ENCODE assay signal across 1 cellular context in genomic region chr10:69752491-69752890, GRCh38.
TF ChIP-seq lines count a peak whose summit lies in the region.

No MANE protein-coding gene starts in this region.

TF ChIP-seq in HepG2, 621 proteins besides CTCF, POLR2A, EP300 and RAD21 (continued from another document):
- TF ChIP-seq, protein P1, sequence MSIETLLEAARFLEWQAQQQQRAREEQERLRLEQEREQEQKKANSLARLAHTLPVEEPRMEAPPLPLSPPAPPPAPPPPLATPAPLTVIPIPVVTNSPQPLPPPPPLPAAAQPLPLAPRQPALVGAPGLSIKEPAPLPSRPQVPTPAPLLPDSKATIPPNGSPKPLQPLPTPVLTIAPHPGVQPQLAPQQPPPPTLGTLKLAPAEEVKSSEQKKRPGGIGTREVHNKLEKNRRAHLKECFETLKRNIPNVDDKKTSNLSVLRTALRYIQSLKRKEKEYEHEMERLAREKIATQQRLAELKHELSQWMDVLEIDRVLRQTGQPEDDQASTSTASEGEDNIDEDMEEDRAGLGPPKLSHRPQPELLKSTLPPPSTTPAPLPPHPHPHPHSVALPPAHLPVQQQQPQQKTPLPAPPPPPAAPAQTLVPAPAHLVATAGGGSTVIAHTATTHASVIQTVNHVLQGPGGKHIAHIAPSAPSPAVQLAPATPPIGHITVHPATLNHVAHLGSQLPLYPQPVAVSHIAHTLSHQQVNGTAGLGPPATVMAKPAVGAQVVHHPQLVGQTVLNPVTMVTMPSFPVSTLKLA (IDR thresholded peaks at IDR 0.05), result peak; percentile 71
- TF ChIP-seq ZSCAN29 (CRISPR knock-in tag; conservative IDR thresholded peaks at IDR 0.05) (no peak), ZFP62 (CRISPR knock-in tag; IDR thresholded peaks at IDR 0.05) (no peak), ZNF691 (CRISPR knock-in tag; IDR thresholded peaks at IDR 0.05; ENCODE audit: borderline replicate concordance, low read depth) (no peak)
